Comparison of ENCODE assay signal across 29 cellular contexts in genomic region chr13:98643479-98643878, GRCh38.
"Had no signal": no experiment of that assay in that cellular context is flagged by ENCODE, and none has a peak within 500 bp of the region (broad histone marks: within the 10 kb centered on the region; RNA-seq: fewer than 3 reads in every experiment).

No MANE protein-coding gene starts in this region.

- H3K36me3 ChIP-seq: ascending aorta, cardiac muscle cell had no signal

- H3K4me3 ChIP-seq: ascending aorta, cardiac muscle cell had no signal

- ATAC-seq: activated CD8-positive, alpha-beta memory T cell treated with anti-CD3 and anti-CD28 coated beads, Interleukin-2, amount 10 ng/mL, durations not matched to agents 7 days and 5 days; activated CD8-positive, alpha-beta T cell treated with anti-CD3 and anti-CD28 coated beads, Interleukin-2, amount 10 ng/mL, durations not matched to agents 7 days and 5 days; activated naive CD8-positive, alpha-beta T cell treated with anti-CD3 and anti-CD28 coated beads, Interleukin-2, amount 50 U/mL, for 24 hours had no signal

- H3K9me3 ChIP-seq: ascending aorta had no signal

- FAIRE-seq: bronchial epithelial cell, TTC549 had no signal

- H3K4me1 ChIP-seq: ascending aorta had no signal

- DNase-seq: activated B cell treated with CpG ODN at 0.5 μM for 24 hours; activated CD4-positive, alpha-beta memory T cell treated with anti-CD3 and anti-CD28 coated beads, Interleukin-2, amount 10 ng/mL, durations not matched to agents 7 days and 5 days; activated CD4-positive, alpha-beta T cell treated with anti-CD3 and anti-CD28 coated beads for 48 hours; activated CD4-positive, alpha-beta T cell treated with anti-CD3 and anti-CD28 coated beads, Interleukin-2, amount 10 ng/mL, durations not matched to agents 7 days and 5 days; activated CD4-positive, alpha-beta T cell treated with anti-CD3 and anti-CD28 coated beads, Interleukin-2, amount 50 U/mL, for 48 hours; activated CD8-positive, alpha-beta memory T cell treated with anti-CD3 and anti-CD28 coated beads for 24 hours; activated CD8-positive, alpha-beta memory T cell treated with anti-CD3 and anti-CD28 coated beads, Interleukin-2, amount 10 ng/mL, durations not matched to agents 7 days and 5 days; activated CD8-positive, alpha-beta memory T cell treated with anti-CD3 and anti-CD28 coated beads, Interleukin-2, amount 50 U/mL, for 48 hours; activated CD8-positive, alpha-beta T cell treated with anti-CD3 and anti-CD28 coated beads, Interleukin-2, amount 10 ng/mL, durations not matched to agents 7 days and 5 days; activated effector memory CD4-positive, alpha-beta T cell treated with Interleukin-2 at 50 U/mL for 16 hours; activated gamma-delta T cell; activated naive CD4-positive, alpha-beta T cell treated with anti-CD3 and anti-CD28 coated beads, Interleukin-2, amount 10 ng/mL, durations not matched to agents 7 days and 5 days; activated naive CD4-positive, alpha-beta T cell treated with Interleukin-2 at 50 U/mL for 16 hours; activated naive CD8-positive, alpha-beta T cell treated with anti-CD3 and anti-CD28 coated beads, Interleukin-2, amount 10 ng/mL, durations not matched to agents 7 days and 5 days; activated naive CD8-positive, alpha-beta T cell treated with anti-CD3 and anti-CD28 coated beads, Interleukin-2, amount 50 U/mL, for 24 hours; activated T-cell treated with anti-CD3 and anti-CD28 coated beads, Interleukin-2, amount 50 U/mL, for 24 hours; activated T-cell treated with anti-CD3 and anti-CD28 coated beads, Interleukin-2, amount 50 U/mL, for 48 hours; amygdala; anterior cingulate cortex; caudate nucleus; cerebellar nuclear complex; T-helper 1 cell; T-helper 2 cell; T-helper 9 cell had no signal

- H3K27ac ChIP-seq: ascending aorta, cardiac muscle cell, VCaP had no signal
